In the genomic region with DNA sequence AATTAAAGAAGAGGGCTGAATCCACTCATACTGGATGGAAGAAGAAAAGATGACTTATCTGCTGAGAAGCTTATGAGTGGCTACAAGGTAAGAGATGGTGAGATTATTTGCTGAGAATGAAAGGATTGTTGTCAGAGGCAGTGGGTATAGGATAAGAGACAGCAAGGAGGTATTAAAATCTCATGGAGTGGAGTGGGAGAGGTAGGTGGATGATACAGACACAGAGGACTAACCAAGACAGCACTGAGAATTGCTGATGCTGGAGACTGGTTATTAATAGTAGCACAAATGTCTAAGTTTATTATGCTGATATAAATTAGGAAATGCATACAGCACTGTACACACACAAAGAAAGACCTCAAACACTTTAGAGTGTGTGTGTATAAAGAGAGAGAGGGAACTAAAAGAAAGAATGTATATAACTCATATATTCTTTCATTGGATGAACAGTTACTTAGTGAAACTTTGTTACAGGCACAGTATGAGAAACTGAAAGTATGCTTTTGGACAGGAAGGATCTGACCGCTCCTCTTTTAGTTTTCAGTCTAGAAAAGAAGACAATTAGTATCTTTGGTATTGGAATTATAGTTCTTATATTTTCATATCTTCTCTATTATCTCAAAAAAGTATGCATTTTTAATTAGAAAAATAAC, we compare ENCODE assay signal across 24 cellular contexts.
DNase-seq lines count a peak whose midpoint lies in the region; ATAC-seq, FAIRE-seq and TF ChIP-seq lines count a peak whose summit lies in the region.
"Had no signal": no experiment of that assay in that cellular context is flagged by ENCODE, and none has a peak within 500 bp of the region (broad histone marks: within the 10 kb centered on the region; RNA-seq: fewer than 3 reads in every experiment).

No MANE protein-coding gene starts in this region.

- H3K27ac ChIP-seq in fibroblast of lung (ENCODE audit: insufficient read depth, low read length): no peak overlapping the region
- H3K27ac ChIP-seq in coronary artery: no peak overlapping the region
- H3K27ac ChIP-seq: BLaER1 treated with 17β-estradiol and CSF1 and Interleukin-3, amounts not matched to agents 10 nM and 100 nM; HL-60; pancreas; SK-N-MC; thoracic aorta had no signal

- H3K9ac ChIP-seq in fibroblast of lung (ENCODE audit: insufficient read depth, low read length): no peak overlapping the region
- H3K9ac ChIP-seq: BLaER1 treated with 17β-estradiol and CSF1 and Interleukin-3, amounts not matched to agents 10 nM and 100 nM had no signal

- no peaks in the 10 kb centered on the region for H3K4me1 ChIP-seq in fibroblast of lung (ENCODE audit: control insufficient read depth, extremely low read depth, insufficient read depth, low read length)
- H3K4me1 ChIP-seq: BLaER1 treated with 17β-estradiol and CSF1 and Interleukin-3, amounts not matched to agents 10 nM and 100 nM; pancreas had no signal

- peak in 1 of 2 donors; percentile 11 for DNase-seq in fibroblast of lung (ENCODE audit: low read depth in 2 of 2)
- DNase-seq in AG08395 (ENCODE audit: low spot score): no peak
- no peak for DNase-seq in coronary artery (ENCODE audit: low spot score)
- DNase-seq in RCC 7860 (ENCODE audit: low spot score): no peak
- DNase-seq: activated CD4-positive, alpha-beta T cell treated with anti-CD3 and anti-CD28 coated beads, Interleukin-2, amount 50 U/mL, for 48 hours; activated naive CD8-positive, alpha-beta T cell treated with anti-CD3 and anti-CD28 coated beads for 36 hours; activated T-cell treated with anti-CD3 and anti-CD28 coated beads, Interleukin-2, amount 50 U/mL, for 24 hours; DMS153; effector CD8-positive, alpha-beta T cell; Kasumi-1; NCI-H1694 treated with DMSO at 0.1 percent for 48 hours; NCI-H510A treated with DMSO at 0.1 percent for 48 hours; pancreas; PC-3; stimulated activated CD4-positive, alpha-beta T cell treated with anti-CD3 and anti-CD28 coated beads, Interleukin-4, amount 100 ng/mL, for 4 hours had no signal

- peak; percentile 83 for ATAC-seq in GM18867 (IDR thresholded peaks at IDR 0.05; ENCODE audit: unreplicated experiment)
- peak; percentile 94 for ATAC-seq in GM21528 (IDR thresholded peaks at IDR 0.05; ENCODE audit: low FRiP score, unreplicated experiment)
- ATAC-seq in HG03469 (IDR thresholded peaks at IDR 0.05; ENCODE audit: unreplicated experiment): peak; percentile 75
- no peak for ATAC-seq in esophagus mucosa
- ATAC-seq: pancreas, PC-3 had no signal

- no peaks in the 10 kb centered on the region for H3K36me3 ChIP-seq in fibroblast of lung (ENCODE audit: control insufficient read depth, insufficient read depth, low read length)
- H3K36me3 ChIP-seq: BLaER1 treated with 17β-estradiol and CSF1 and Interleukin-3, amounts not matched to agents 10 nM and 100 nM; pancreas; thoracic aorta had no signal

- peak overlapping the region; percentile 8 for H3K4me2 ChIP-seq in fibroblast of lung (ENCODE audit: extremely low read depth, insufficient read depth, low read length)

- no peak for TF ChIP-seq CTCF in fibroblast of lung (conservative IDR thresholded peaks at IDR 0.05 in 1 of 2, IDR thresholded peaks at IDR 0.05 in 1 of 2; ENCODE audit: low read depth in 1 of 2, low read length in 2 of 2)
- no peak for TF ChIP-seq CTCF in coronary artery (IDR thresholded peaks at IDR 0.05)

- H2AFZ ChIP-seq in fibroblast of lung (ENCODE audit: low read length): peak overlapping the region; percentile 12

- no peaks in the 10 kb centered on the region for H3K27me3 ChIP-seq in fibroblast of lung (ENCODE audit: control insufficient read depth, insufficient read depth, low read length)
- H3K27me3 ChIP-seq: BLaER1 treated with 17β-estradiol and CSF1 and Interleukin-3, amounts not matched to agents 10 nM and 100 nM; pancreas had no signal

- FAIRE-seq in RCC 7860 (lab: Jason Lieb, UNC): no peak
- FAIRE-seq: H1 had no signal

- no peaks in the 10 kb centered on the region for H3K9me3 ChIP-seq in fibroblast of lung (ENCODE audit: control insufficient read depth, insufficient read depth, low read depth, low read length)
- H3K9me3 ChIP-seq: BLaER1 treated with 17β-estradiol and CSF1 and Interleukin-3, amounts not matched to agents 10 nM and 100 nM; pancreas; thoracic aorta had no signal

- H3K4me3 ChIP-seq in fibroblast of lung (replicated peaks in 1 of 4; ENCODE audit: control extremely low read depth in 1 of 4, insufficient read depth in 1 of 4, low read depth in 3 of 4, low read length in 4 of 4) (no peak overlapping the region), coronary artery (no peak overlapping the region)
- H3K4me3 ChIP-seq: BLaER1 treated with 17β-estradiol and CSF1 and Interleukin-3, amounts not matched to agents 10 nM and 100 nM; pancreas; SK-N-MC; thoracic aorta had no signal

- no peaks in the 10 kb centered on the region for H3K79me2 ChIP-seq in fibroblast of lung (ENCODE audit: control insufficient read depth, insufficient read depth, low read length)

- no peaks in the 10 kb centered on the region for H4K20me1 ChIP-seq in fibroblast of lung (ENCODE audit: control insufficient read depth, extremely low read depth, insufficient read depth, low read length)
- H4K20me1 ChIP-seq: BLaER1 treated with 17β-estradiol and CSF1 and Interleukin-3, amounts not matched to agents 10 nM and 100 nM had no signal
